12 cellular contexts compared by ENCODE assay signal in genomic region chr6:36432151-36432633, GRCh38. TPM values are rescaled to one million over a fixed set of nuclear protein-coding genes. Genes with fewer than 3 reads are reported as not detected.
DNase-seq lines count a peak whose midpoint lies in the region; ATAC-seq, FAIRE-seq and TF ChIP-seq lines count a peak whose summit lies in the region.
"Had no signal": no experiment of that assay in that cellular context is flagged by ENCODE, and none has a peak within 500 bp of the region (broad histone marks: within the 10 kb centered on the region; RNA-seq: fewer than 3 reads in every experiment).

No MANE protein-coding gene starts in this region.

- intact Hi-C loops in K562 (cut with micrococcal nuclease) (no loop called here), kidney (cut with DNase I) (no loop called here)
- intact Hi-C loops in activated CD4-positive, alpha-beta memory T cell treated with anti-CD3 and anti-CD28 coated beads for 36 hours (cut with micrococcal nuclease): no loop called here

- H3K9me3 ChIP-seq in K562 (replicated peaks; ENCODE audit: control insufficient read depth, insufficient read depth, low read depth, low read length) (no peaks in the 10 kb centered on the region), kidney (ENCODE audit: control insufficient read depth in 1 of 2, low read length in 2 of 2) (no peaks in the 10 kb centered on the region)
- H3K9me3 ChIP-seq: right atrium auricular region had no signal

- H3K9me3 Mint-ChIP-seq in nephron progenitor cell: no peaks in the 10 kb centered on the region
- no peaks in the 10 kb centered on the region for H3K9me3 Mint-ChIP-seq in activated CD4-positive, alpha-beta memory T cell treated with anti-CD3 and anti-CD28 coated beads for 36 hours
- H3K9me3 Mint-ChIP-seq: brain had no signal

- H3K36me3 ChIP-seq in K562 (ENCODE audit: control insufficient read depth, insufficient read depth, low read length) (no peaks in the 10 kb centered on the region), kidney (ENCODE audit: control insufficient read depth in 1 of 2, insufficient read depth in 2 of 2, low read length in 2 of 2) (no peaks in the 10 kb centered on the region)
- H3K36me3 ChIP-seq: right atrium auricular region had no signal

- peaks cover 9% of the 10 kb centered on the region for H3K4me1 Mint-ChIP-seq in nephron progenitor cell
- H3K4me1 Mint-ChIP-seq in activated CD4-positive, alpha-beta memory T cell treated with anti-CD3 and anti-CD28 coated beads for 36 hours (ENCODE audit: low read depth): peaks cover 13% of the 10 kb centered on the region
- H3K4me1 Mint-ChIP-seq: brain had no signal

- H3K4me3 ChIP-seq in K562 (no peak overlapping the region), kidney (ENCODE audit: low read length in 2 of 2) (no peak overlapping the region)
- H3K4me3 ChIP-seq: right atrium auricular region had no signal

- H3K27me3 ChIP-seq in K562 (ENCODE audit: control insufficient read depth in 2 of 2, insufficient read depth in 2 of 2, low read length in 2 of 2): no peaks in the 10 kb centered on the region
- H3K27me3 ChIP-seq: right atrium auricular region had no signal

- WGBS in K562 (ENCODE audit: insufficient coverage, low coverage, missing lambda C conversion rate): 82% methylated on average over 4 of the region's 4 CpGs

- CTCF ChIA-PET in K562 (lab: Yijun Ruan, JAX; ENCODE audit: low intra/inter-chr PET ratio): no interaction called here
- CTCF ChIA-PET in activated CD4-positive, alpha-beta memory T cell treated with anti-CD3 and anti-CD28 coated beads for 36 hours (lab: Charles Lee): interaction anchor here (0.6 to 1.3 kb wide), 2 partner anchors 9 to 143 kb away, joined by 3 to 5 read pairs; no protein-coding TSS in a partner anchor

- no peak for TF ChIP-seq CTCF in K562 (IDR thresholded peaks at IDR 0.05 in 2 of 3, conservative IDR thresholded peaks at IDR 0.05 in 1 of 3; ENCODE audit: insufficient read depth in 2 of 3, low read depth in 1 of 3, low read length in 3 of 3)
- TF ChIP-seq CTCF in nephron progenitor cell (IDR thresholded peaks at IDR 0.05): no peak
- no peak for TF ChIP-seq CTCF in kidney (IDR thresholded peaks at IDR 0.05; ENCODE audit: borderline replicate concordance, extremely low read depth, insufficient read depth)

- BruUV-seq in K562 (replicated peaks; lab: Mats Ljungman, UMichigan): no TSS peak

- no peaks in the 10 kb centered on the region for H3K36me3 Mint-ChIP-seq in nephron progenitor cell (ENCODE audit: low read depth)
- H3K36me3 Mint-ChIP-seq in activated CD4-positive, alpha-beta memory T cell treated with anti-CD3 and anti-CD28 coated beads for 36 hours: no peaks in the 10 kb centered on the region
- H3K36me3 Mint-ChIP-seq: brain had no signal

- peak overlapping the region; percentile 10 for H3K27ac Mint-ChIP-seq in nephron progenitor cell
- H3K27ac Mint-ChIP-seq in activated CD4-positive, alpha-beta memory T cell treated with anti-CD3 and anti-CD28 coated beads for 36 hours: no peak overlapping the region
- H3K27ac Mint-ChIP-seq: brain had no signal

- no peak for TF ChIP-seq POLR2A in K562 (conservative IDR thresholded peaks at IDR 0.05)

- no peak overlapping the region for H3K27ac ChIP-seq in K562 (ENCODE audit: extremely low read depth, low read depth, low read length)
- H3K27ac ChIP-seq in kidney (ENCODE audit: low read depth in 2 of 2, low read length in 2 of 2): no peak overlapping the region
- H3K27ac ChIP-seq: epithelial cell of prostate, right atrium auricular region had no signal

- POLR2A ChIA-PET in K562 (lab: Yijun Ruan, JAX): interaction anchor here (1.0 kb wide), 3 partner anchors 9 to 12 kb away, joined by 3 to 6 read pairs (median 5); no protein-coding TSS in a partner anchor
- POLR2A ChIA-PET in activated CD4-positive, alpha-beta memory T cell treated with anti-CD3 and anti-CD28 coated beads for 36 hours (lab: Charles Lee): no interaction called here

- no peak overlapping the region for H3K4me3 Mint-ChIP-seq in nephron progenitor cell
- no peak overlapping the region for H3K4me3 Mint-ChIP-seq in activated CD4-positive, alpha-beta memory T cell treated with anti-CD3 and anti-CD28 coated beads for 36 hours
- H3K4me3 Mint-ChIP-seq: brain had no signal

- FAIRE-seq in K562 (lab: Jason Lieb, UNC) (no peak), kidney (lab: Jason Lieb, UNC) (no peak)

- H3K4me1 ChIP-seq in K562 (replicated peaks in 1 of 2; ENCODE audit: control insufficient read depth in 2 of 2, insufficient read depth in 2 of 2, low read length in 2 of 2) (peaks cover 5 to 13% of the 10 kb centered on the region in 2 experiments; a peak in 3 of 5 replicates), kidney (ENCODE audit: control insufficient read depth in 1 of 2, insufficient read depth in 1 of 2, low read depth in 1 of 2, low read length in 2 of 2) (no peaks in the 10 kb centered on the region)
- H3K4me1 ChIP-seq: right atrium auricular region had no signal

- H3K79me2 ChIP-seq in K562 (ENCODE audit: control insufficient read depth, insufficient read depth, low read length): no peaks in the 10 kb centered on the region

- H3K9ac ChIP-seq in K562 (ENCODE audit: insufficient read depth in 1 of 2, low read depth in 2 of 2, low read length in 2 of 2): no peak overlapping the region
- H3K9ac ChIP-seq in kidney (ENCODE audit: low read length in 2 of 2): no peak overlapping the region

- H3K27me3 Mint-ChIP-seq in nephron progenitor cell (ENCODE audit: low read depth, poor library complexity): no peaks in the 10 kb centered on the region
- H3K27me3 Mint-ChIP-seq in activated CD4-positive, alpha-beta memory T cell treated with anti-CD3 and anti-CD28 coated beads for 36 hours: no peaks in the 10 kb centered on the region

- no peaks in the 10 kb centered on the region for H4K20me1 ChIP-seq in K562 (replicated peaks; ENCODE audit: control insufficient read depth, insufficient read depth, low read length)

- peak overlapping the region; percentile 34; the same call in 1 of the 2 replicates for H2AFZ ChIP-seq in K562 (ENCODE audit: low read depth, low read length)

- H3K9me1 ChIP-seq in K562 (ENCODE audit: control insufficient read depth, insufficient read depth, low read length): no peaks in the 10 kb centered on the region

- no peak for TF ChIP-seq EP300 in K562 (IDR thresholded peaks at IDR 0.05; ENCODE audit: low read length)

- H3K4me2 ChIP-seq in K562 (ENCODE audit: insufficient read depth, low read length): no peak overlapping the region

- ATAC-seq in K562 (no peak), GM19395 (IDR thresholded peaks at IDR 0.05; ENCODE audit: unreplicated experiment) (no peak)

- peak; percentile 52 for DNase-seq in ELF-1 (ENCODE audit: low read depth, low spot score)
- DNase-seq in HS-5 (ENCODE audit: low read depth): peak; percentile 79
- DNase-seq in K562 (ENCODE audit: extremely low read depth in 1 of 4, low spot score in 3 of 4): no peak
- DNase-seq in nephron progenitor cell: no peak
- DNase-seq in kidney: no peak
- no peak for DNase-seq in activated CD4-positive, alpha-beta memory T cell treated with anti-CD3 and anti-CD28 coated beads for 36 hours
- no peak for DNase-seq in NCI-H1694 treated with DMSO at 0.1 percent for 48 hours (lab: John Stamatoyannopoulos, UW)
- DNase-seq: COR-L47 had no signal

- in situ Hi-C loops in K562 (cut with MboI): no loop called here

- no peak for TF ChIP-seq RAD21 in K562 (CRISPR knock-in tag; conservative IDR thresholded peaks at IDR 0.05 in 1 of 2, IDR thresholded peaks at IDR 0.05 in 1 of 2)

RNA-seq across cellular contexts. Expression of gene PXT1, which starts 10.5 kb away (rescaled TPM):
- total RNA-seq in K562 (2011; cell fraction: chromatin; rRNA removed; ENCODE audit: low replicate concordance): 0.32 and 0.35 TPM in 2 replicates
- total RNA-seq in K562 (2011; cell fraction: nucleolus; rRNA removed): 0.39 and 0.67 TPM in 2 replicates
- 1.7 and 1.8 TPM in 2 replicates for total RNA-seq in K562 (2011; cell fraction: nucleoplasm; rRNA removed)
- total RNA-seq in K562 (2014; rRNA removed): 0.08 and 0.09 TPM in 2 replicates
- 0.11 and 0.13 TPM in 2 replicates for total RNA-seq in K562 (2014; rRNA removed; fragmentation: Illumina TruSeq; extraction: Trizol)
- total RNA-seq in K562 (2015; rRNA removed; fragmentation: Illumina TruSeq; extraction: Trizol): 0.11 TPM in 1 of 2 replicates, not detected in the other
- total RNA-seq in K562 (2021): not detected in 2 replicates
- polyA plus RNA-seq in K562 (2011; rRNA removed): 0.04 and 0.10 TPM in 2 replicates
- polyA plus RNA-seq in K562 (2011; cell fraction: cytosol; rRNA removed): 0.04 TPM in 2 replicates
- not detected in 2 replicates for polyA plus RNA-seq in K562 (2011; cell fraction: nucleus; rRNA removed)
- not detected in 2 replicates for polyA plus RNA-seq in K562 (2012)
- polyA plus RNA-seq in K562 (2014; fragmentation: Illumina TruSeq; extraction: Trizol): not detected in 2 replicates
- polyA plus RNA-seq in K562 (2014; fragmentation: Nextera tagmentation; extraction: Ambion mirVana): not detected
- not detected in 2 replicates for polyA plus RNA-seq in K562 (2014; rRNA removed)
- 0.48 and 0.60 TPM in 2 replicates for polyA minus RNA-seq in K562 (2011; rRNA and poly(A)+ RNA removed)
- polyA minus RNA-seq in K562 (2011; cell fraction: cytosol; rRNA and poly(A)+ RNA removed): 0.82 TPM in 1 of 2 replicates, not detected in the other
- polyA minus RNA-seq in K562 (2011; cell fraction: nucleus; rRNA and poly(A)+ RNA removed): 0.54 and 0.56 TPM in 2 replicates
- 0.13 TPM for total RNA-seq in kidney
- polyA plus RNA-seq in kidney (ENCODE audit: insufficient read depth, low read depth, low replicate concordance): not detected
- under 1 TPM; 0.22 to 0.29 TPM for total RNA-seq in activated CD4-positive, alpha-beta memory T cell treated with anti-CD3 and anti-CD28 coated beads for 36 hours

RNA-seq across cellular contexts. Expression of gene KCTD20, which starts 10.6 kb away (rescaled TPM):
- 60.9 and 87.2 TPM in 2 replicates for total RNA-seq in K562 (2011; cell fraction: chromatin; rRNA removed; ENCODE audit: low replicate concordance)
- 56.1 and 64.4 TPM in 2 replicates for total RNA-seq in K562 (2011; cell fraction: nucleolus; rRNA removed)
- total RNA-seq in K562 (2011; cell fraction: nucleoplasm; rRNA removed): 89.2 and 119 TPM in 2 replicates
- total RNA-seq in K562 (2014; rRNA removed): 70.6 and 72.6 TPM in 2 replicates
- total RNA-seq in K562 (2014; rRNA removed; fragmentation: Illumina TruSeq; extraction: Trizol): 98.3 and 110 TPM in 2 replicates
- total RNA-seq in K562 (2015; rRNA removed; fragmentation: Illumina TruSeq; extraction: Trizol): 81.5 and 87.8 TPM in 2 replicates
- 69.5 and 71.4 TPM in 2 replicates for total RNA-seq in K562 (2021)
- 101 and 160 TPM in 2 replicates for polyA plus RNA-seq in K562 (2011; rRNA removed)
- 47.1 and 65.7 TPM in 2 replicates for polyA plus RNA-seq in K562 (2011; cell fraction: cytosol; rRNA removed)
- 20.5 and 24.4 TPM in 2 replicates for polyA plus RNA-seq in K562 (2011; cell fraction: nucleus; rRNA removed)
- 57.0 and 60.1 TPM in 2 replicates for polyA plus RNA-seq in K562 (2012)
- 68.9 and 80.6 TPM in 2 replicates for polyA plus RNA-seq in K562 (2014; fragmentation: Illumina TruSeq; extraction: Trizol)
- 10 to 100 TPM; 28.9 to 30.0 TPM for polyA plus RNA-seq in K562 (2014; fragmentation: Nextera tagmentation; extraction: Ambion mirVana)
- 54.7 and 60.9 TPM in 2 replicates for polyA plus RNA-seq in K562 (2014; rRNA removed)
- 159 and 208 TPM in 2 replicates for polyA minus RNA-seq in K562 (2011; rRNA and poly(A)+ RNA removed)
- polyA minus RNA-seq in K562 (2011; cell fraction: cytosol; rRNA and poly(A)+ RNA removed): 61.0 and 80.4 TPM in 2 replicates
- polyA minus RNA-seq in K562 (2011; cell fraction: nucleus; rRNA and poly(A)+ RNA removed): 26.5 and 41.0 TPM in 2 replicates
- 35.6 TPM for total RNA-seq in kidney
- polyA plus RNA-seq in kidney (ENCODE audit: insufficient read depth, low read depth, low replicate concordance): 11.5 TPM
- 10 to 100 TPM; 48.0 to 51.0 TPM for total RNA-seq in activated CD4-positive, alpha-beta memory T cell treated with anti-CD3 and anti-CD28 coated beads for 36 hours

RNA-seq across cellular contexts. Expression of gene ETV7, which starts 44.7 kb away (rescaled TPM):
- not detected in 2 replicates for total RNA-seq in K562 (2011; cell fraction: chromatin; rRNA removed; ENCODE audit: low replicate concordance)
- not detected in 2 replicates for total RNA-seq in K562 (2011; cell fraction: nucleolus; rRNA removed)
- not detected in 2 replicates for total RNA-seq in K562 (2011; cell fraction: nucleoplasm; rRNA removed)
- total RNA-seq in K562 (2014; rRNA removed) (0.12 TPM in 1 of 2 replicates, not detected in the other), K562 (2014; rRNA removed; fragmentation: Illumina TruSeq; extraction: Trizol) (0.16 and 0.22 TPM in 2 replicates), K562 (2015; rRNA removed; fragmentation: Illumina TruSeq; extraction: Trizol) (not detected in 2 replicates), K562 (2021) (0.16 and 0.22 TPM in 2 replicates), kidney (4.6 TPM)
- polyA plus RNA-seq in K562 (2011; rRNA removed) (0.07 TPM in 1 of 2 replicates, not detected in the other), K562 (2014; fragmentation: Illumina TruSeq; extraction: Trizol) (0.12 and 0.32 TPM in 2 replicates), K562 (2014; fragmentation: Nextera tagmentation; extraction: Ambion mirVana) (under 1 TPM; 0.08 to 0.17 TPM), K562 (2014; rRNA removed) (not detected in 2 replicates), kidney (ENCODE audit: insufficient read depth, low read depth, low replicate concordance) (0.99 TPM)
- polyA plus RNA-seq in K562 (2011; cell fraction: cytosol; rRNA removed): not detected in 2 replicates
- polyA plus RNA-seq in K562 (2011; cell fraction: nucleus; rRNA removed): not detected in 2 replicates
- 0.07 and 0.14 TPM in 2 replicates for polyA plus RNA-seq in K562 (2012)
- not detected in 2 replicates for polyA minus RNA-seq in K562 (2011; rRNA and poly(A)+ RNA removed)
- polyA minus RNA-seq in K562 (2011; cell fraction: cytosol; rRNA and poly(A)+ RNA removed): not detected in 2 replicates
- polyA minus RNA-seq in K562 (2011; cell fraction: nucleus; rRNA and poly(A)+ RNA removed): not detected in 2 replicates
- 1 to 10 TPM; 5.8 to 5.9 TPM for total RNA-seq in activated CD4-positive, alpha-beta memory T cell treated with anti-CD3 and anti-CD28 coated beads for 36 hours

Comparison
In these comparisons a context has a peak if more than half of its experiments do, and no peak if none do; other contexts are left out.
1. DNase-seq: peak in ELF-1 (single experiment) and HS-5 (single experiment); none in K562 (0 of 4), nephron progenitor cell (single experiment), kidney (single experiment), activated CD4-positive, alpha-beta memory T cell treated with anti-CD3 and anti-CD28 coated beads for 36 hours (single experiment) and NCI-H1694 treated with DMSO at 0.1 percent for 48 hours (single experiment).